8 cellular contexts compared by ENCODE assay signal in genomic region chr10:67837519-67838314, GRCh38. TPM values are rescaled to one million over a fixed set of nuclear protein-coding genes. Genes with fewer than 3 reads are reported as not detected.
DNase-seq lines count a peak whose midpoint lies in the region; ATAC-seq and FAIRE-seq lines count a peak whose summit lies in the region.

Gene DNAJC12 (minus strand): TSS chr10:67838188. CDS start chr10:67838011, 177 bp downstream.

- H3K4me3 Mint-ChIP-seq in stimulated activated naive CD8-positive, alpha-beta T cell treated with anti-CD3 and anti-CD28 coated beads, Interleukin-15, amount 100 ng/mL, for 72 hours = peak within 1 kb of the TSS; percentile 77 to 81

- intact Hi-C loops in Right ventricle myocardium inferior (cut with DNase I) (no loop called here), cardiac septum (cut with DNase I) (no loop called here)

- H3K27me3 Mint-ChIP-seq in stimulated activated naive CD8-positive, alpha-beta T cell treated with anti-CD3 and anti-CD28 coated beads, Interleukin-15, amount 100 ng/mL, for 72 hours = no peaks in the 10 kb centered on the region

- no peak for DNase-seq in Right ventricle myocardium inferior (ENCODE audit: missing footprints)
- no peak for DNase-seq in cardiac septum (ENCODE audit: low spot score)
- DNase-seq in NCI-H748 treated with DMSO at 0.1 percent for 48 hours (lab: John Stamatoyannopoulos, UW) = peak; percentile 58
- peak; percentile 23 for DNase-seq in astrocyte of the hippocampus (ENCODE audit: low read depth, low spot score)
- peak in 1 of 2 donors; percentile 27 for DNase-seq in stimulated activated naive CD8-positive, alpha-beta T cell treated with anti-CD3 and anti-CD28 coated beads, Interleukin-15, amount 100 ng/mL, for 72 hours
- no peak for DNase-seq in NCI-H1048 (lab: John Stamatoyannopoulos, UW)

- ATAC-seq in Right ventricle myocardium inferior = peak; percentile 92
- ATAC-seq in HG03439 (IDR thresholded peaks at IDR 0.05; ENCODE audit: unreplicated experiment) = peak; percentile 89
- ATAC-seq in stimulated activated naive CD8-positive, alpha-beta T cell treated with anti-CD3 and anti-CD28 coated beads, Interleukin-15, amount 100 ng/mL, for 72 hours = peak; percentile 100

- peaks cover 6% of the 10 kb centered on the region for H3K4me1 Mint-ChIP-seq in stimulated activated naive CD8-positive, alpha-beta T cell treated with anti-CD3 and anti-CD28 coated beads, Interleukin-15, amount 100 ng/mL, for 72 hours

- H3K9me3 Mint-ChIP-seq in stimulated activated naive CD8-positive, alpha-beta T cell treated with anti-CD3 and anti-CD28 coated beads, Interleukin-15, amount 100 ng/mL, for 72 hours = peaks cover 5 to 18% of the 10 kb centered on the region in 2 donors

- FAIRE-seq in islet of Langerhans (lab: Jason Lieb, UNC) = peak; percentile 100

- peak within 1 kb of the TSS; percentile 47 to 81 for H3K27ac Mint-ChIP-seq in stimulated activated naive CD8-positive, alpha-beta T cell treated with anti-CD3 and anti-CD28 coated beads, Interleukin-15, amount 100 ng/mL, for 72 hours

RNA-seq across cellular contexts. Expression of gene DNAJC12, which starts in this region (rescaled TPM):
- total RNA-seq in Right ventricle myocardium inferior (7.1 TPM), cardiac septum (4.0 TPM)

Comparison
In these comparisons a context has a peak if more than half of its experiments do, and no peak if none do; other contexts are left out.
1. DNase-seq: peak in NCI-H748 treated with DMSO at 0.1 percent for 48 hours (single experiment) and astrocyte of the hippocampus (single experiment); none in Right ventricle myocardium inferior (single experiment), cardiac septum (single experiment) and NCI-H1048 (single experiment).
2. Peak in every context shown above with its lines, with median percentiles within 50 percentile points of each other: ATAC-seq.